Comparison of ENCODE assay signal across 3 cellular contexts in the genomic region with DNA sequence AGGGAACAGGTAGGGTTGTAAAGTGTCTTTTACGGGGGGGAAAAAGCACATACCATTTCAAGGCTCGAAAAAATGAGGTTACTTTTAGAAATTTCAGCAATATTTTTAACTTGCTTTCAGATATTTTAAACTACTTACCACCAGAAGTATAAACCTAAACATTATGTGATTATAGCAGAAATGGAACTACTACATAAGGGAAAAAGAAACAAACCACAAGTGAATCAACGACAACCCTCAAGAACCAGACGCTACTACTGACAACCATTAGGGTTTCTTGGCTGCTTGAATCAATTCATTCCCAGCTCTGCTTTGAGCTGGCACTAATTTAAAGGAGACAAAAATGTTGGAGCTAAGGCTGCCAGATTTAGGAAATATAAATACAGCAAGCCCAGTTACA.
TF ChIP-seq lines count a peak whose summit lies in the region.

No MANE protein-coding gene starts in this region.

TF ChIP-seq in IMR-90, 13 proteins besides CTCF, POLR2A, EP300 and RAD21:
- TF ChIP-seq, protein P1, sequence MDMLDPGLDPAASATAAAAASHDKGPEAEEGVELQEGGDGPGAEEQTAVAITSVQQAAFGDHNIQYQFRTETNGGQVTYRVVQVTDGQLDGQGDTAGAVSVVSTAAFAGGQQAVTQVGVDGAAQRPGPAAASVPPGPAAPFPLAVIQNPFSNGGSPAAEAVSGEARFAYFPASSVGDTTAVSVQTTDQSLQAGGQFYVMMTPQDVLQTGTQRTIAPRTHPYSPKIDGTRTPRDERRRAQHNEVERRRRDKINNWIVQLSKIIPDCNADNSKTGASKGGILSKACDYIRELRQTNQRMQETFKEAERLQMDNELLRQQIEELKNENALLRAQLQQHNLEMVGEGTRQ (IDR thresholded peaks at IDR 0.05; ENCODE audit: low read depth, low read length): no peak
- TF ChIP-seq CEBPB (IDR thresholded peaks at IDR 0.05; ENCODE audit: low read depth, low read length): no peak
- no peak for TF ChIP-seq MAZ (IDR thresholded peaks at IDR 0.05; ENCODE audit: borderline replicate concordance, low read depth, low read length)
- no peak for TF ChIP-seq BHLHE40 (IDR thresholded peaks at IDR 0.05; ENCODE audit: low read depth, low read length)
- no peak for TF ChIP-seq RFX5 (IDR thresholded peaks at IDR 0.05; ENCODE audit: low read depth, low read length)
- TF ChIP-seq NFE2L2 (IDR thresholded peaks at IDR 0.05; ENCODE audit: low read depth, low read length): no peak
- no peak for TF ChIP-seq MAFK (IDR thresholded peaks at IDR 0.05; ENCODE audit: low read depth, low read length)
- TF ChIP-seq, protein P2, sequence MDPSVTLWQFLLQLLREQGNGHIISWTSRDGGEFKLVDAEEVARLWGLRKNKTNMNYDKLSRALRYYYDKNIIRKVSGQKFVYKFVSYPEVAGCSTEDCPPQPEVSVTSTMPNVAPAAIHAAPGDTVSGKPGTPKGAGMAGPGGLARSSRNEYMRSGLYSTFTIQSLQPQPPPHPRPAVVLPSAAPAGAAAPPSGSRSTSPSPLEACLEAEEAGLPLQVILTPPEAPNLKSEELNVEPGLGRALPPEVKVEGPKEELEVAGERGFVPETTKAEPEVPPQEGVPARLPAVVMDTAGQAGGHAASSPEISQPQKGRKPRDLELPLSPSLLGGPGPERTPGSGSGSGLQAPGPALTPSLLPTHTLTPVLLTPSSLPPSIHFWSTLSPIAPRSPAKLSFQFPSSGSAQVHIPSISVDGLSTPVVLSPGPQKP (IDR thresholded peaks at IDR 0.05; ENCODE audit: borderline replicate concordance, low read depth, low read length): no peak
- no peak for TF ChIP-seq MXI1 (IDR thresholded peaks at IDR 0.05; ENCODE audit: borderline replicate concordance, low read depth, low read length)
- no peak for TF ChIP-seq RCOR1 (IDR thresholded peaks at IDR 0.05; ENCODE audit: insufficient replicate concordance, low read length)
- TF ChIP-seq CHD1 (IDR thresholded peaks at IDR 0.05; ENCODE audit: low read depth, low read length): no peak
- no peak for TF ChIP-seq FOS (IDR thresholded peaks at IDR 0.05; ENCODE audit: low read depth, low read length)
- no peak for TF ChIP-seq SMC3 (IDR thresholded peaks at IDR 0.05; ENCODE audit: low read depth, low read length)

TF ChIP-seq in GM12878, 131 proteins besides CTCF, POLR2A, EP300 and RAD21 (continues in another document):
- no peak for TF ChIP-seq CBX3 (IDR thresholded peaks at IDR 0.05; ENCODE audit: borderline replicate concordance, low read depth)
- TF ChIP-seq, protein P3, sequence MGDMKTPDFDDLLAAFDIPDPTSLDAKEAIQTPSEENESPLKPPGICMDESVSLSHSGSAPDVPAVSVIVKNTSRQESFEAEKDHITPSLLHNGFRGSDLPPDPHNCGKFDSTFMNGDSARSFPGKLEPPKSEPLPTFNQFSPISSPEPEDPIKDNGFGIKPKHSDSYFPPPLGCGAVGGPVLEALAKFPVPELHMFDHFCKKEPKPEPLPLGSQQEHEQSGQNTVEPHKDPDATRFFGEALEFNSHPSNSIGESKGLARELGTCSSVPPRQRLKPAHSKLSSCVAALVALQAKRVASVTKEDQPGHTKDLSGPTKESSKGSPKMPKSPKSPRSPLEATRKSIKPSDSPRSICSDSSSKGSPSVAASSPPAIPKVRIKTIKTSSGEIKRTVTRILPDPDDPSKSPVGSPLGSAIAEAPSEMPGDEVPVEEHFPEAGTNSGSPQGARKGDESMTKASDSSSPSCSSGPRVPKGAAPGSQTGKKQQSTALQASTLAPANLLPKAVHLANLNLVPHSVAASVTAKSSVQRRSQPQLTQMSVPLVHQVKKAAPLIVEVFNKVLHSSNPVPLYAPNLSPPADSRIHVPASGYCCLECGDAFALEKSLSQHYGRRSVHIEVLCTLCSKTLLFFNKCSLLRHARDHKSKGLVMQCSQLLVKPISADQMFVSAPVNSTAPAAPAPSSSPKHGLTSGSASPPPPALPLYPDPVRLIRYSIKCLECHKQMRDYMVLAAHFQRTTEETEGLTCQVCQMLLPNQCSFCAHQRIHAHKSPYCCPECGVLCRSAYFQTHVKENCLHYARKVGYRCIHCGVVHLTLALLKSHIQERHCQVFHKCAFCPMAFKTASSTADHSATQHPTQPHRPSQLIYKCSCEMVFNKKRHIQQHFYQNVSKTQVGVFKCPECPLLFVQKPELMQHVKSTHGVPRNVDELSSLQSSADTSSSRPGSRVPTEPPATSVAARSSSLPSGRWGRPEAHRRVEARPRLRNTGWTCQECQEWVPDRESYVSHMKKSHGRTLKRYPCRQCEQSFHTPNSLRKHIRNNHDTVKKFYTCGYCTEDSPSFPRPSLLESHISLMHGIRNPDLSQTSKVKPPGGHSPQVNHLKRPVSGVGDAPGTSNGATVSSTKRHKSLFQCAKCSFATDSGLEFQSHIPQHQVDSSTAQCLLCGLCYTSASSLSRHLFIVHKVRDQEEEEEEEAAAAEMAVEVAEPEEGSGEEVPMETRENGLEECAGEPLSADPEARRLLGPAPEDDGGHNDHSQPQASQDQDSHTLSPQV (IDR thresholded peaks at IDR 0.05): no peak
- TF ChIP-seq, protein P4, sequence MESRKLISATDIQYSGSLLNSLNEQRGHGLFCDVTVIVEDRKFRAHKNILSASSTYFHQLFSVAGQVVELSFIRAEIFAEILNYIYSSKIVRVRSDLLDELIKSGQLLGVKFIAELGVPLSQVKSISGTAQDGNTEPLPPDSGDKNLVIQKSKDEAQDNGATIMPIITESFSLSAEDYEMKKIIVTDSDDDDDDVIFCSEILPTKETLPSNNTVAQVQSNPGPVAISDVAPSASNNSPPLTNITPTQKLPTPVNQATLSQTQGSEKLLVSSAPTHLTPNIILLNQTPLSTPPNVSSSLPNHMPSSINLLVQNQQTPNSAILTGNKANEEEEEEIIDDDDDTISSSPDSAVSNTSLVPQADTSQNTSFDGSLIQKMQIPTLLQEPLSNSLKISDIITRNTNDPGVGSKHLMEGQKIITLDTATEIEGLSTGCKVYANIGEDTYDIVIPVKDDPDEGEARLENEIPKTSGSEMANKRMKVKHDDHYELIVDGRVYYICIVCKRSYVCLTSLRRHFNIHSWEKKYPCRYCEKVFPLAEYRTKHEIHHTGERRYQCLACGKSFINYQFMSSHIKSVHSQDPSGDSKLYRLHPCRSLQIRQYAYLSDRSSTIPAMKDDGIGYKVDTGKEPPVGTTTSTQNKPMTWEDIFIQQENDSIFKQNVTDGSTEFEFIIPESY (IDR thresholded peaks at IDR 0.05): no peak
- TF ChIP-seq, protein P2 (IDR thresholded peaks at IDR 0.05; ENCODE audit: low read depth, low read length): peak; percentile 68

TF ChIP-seq in GM23338, 12 proteins besides CTCF, POLR2A, EP300 and RAD21:
- TF ChIP-seq ZNF114 (CRISPR knock-in tag; IDR thresholded peaks at IDR 0.05): no peak
- no peak for TF ChIP-seq STAT1 (IDR thresholded peaks at IDR 0.05; ENCODE audit: unreplicated experiment)
- TF ChIP-seq ZNF331 (CRISPR knock-in tag; IDR thresholded peaks at IDR 0.05; ENCODE audit: low read depth): no peak
